ENCODE assay signal across 22 cellular contexts in genomic region chr4:21118301-21118700, GRCh38.
"Had no signal": no experiment of that assay in that cellular context is flagged by ENCODE, and none has a peak within 500 bp of the region (broad histone marks: within the 10 kb centered on the region; RNA-seq: fewer than 3 reads in every experiment).

No MANE protein-coding gene starts in this region.

- H3K36me3 ChIP-seq: SJSA1 had no signal

- H3K27ac ChIP-seq: SJSA1, SK-N-MC had no signal

- H3K4me3 ChIP-seq: SJSA1, SK-N-MC had no signal

- H3K9me3 ChIP-seq: SJSA1 had no signal

- H3K27me3 ChIP-seq: SJSA1 had no signal

- ATAC-seq: HepG2 had no signal

- DNase-seq: IMR-90, Karpas-422, KG1, MV-4-11, NCI-H1048, NCI-H1105, NCI-H1436 treated with DMSO at 0.1 percent for 48 hours, NCI-H1694, NCI-H187 treated with DMSO at 0.1 percent for 48 hours, NCI-H2029 treated with DMSO at 0.1 percent for 48 hours, NCI-H2227 treated with DMSO at 0.1 percent for 48 hours, NCI-H446, NCI-H510A, NCI-H524 treated with DMSO at 0.1 percent for 48 hours, NCI-H69, NCI-H774, Right ventricle myocardium superior, RPMI8226, SIG-M5 had no signal

- H3K4me1 ChIP-seq: SJSA1 had no signal
